1 cellular context compared by ENCODE assay signal in the genomic region with DNA sequence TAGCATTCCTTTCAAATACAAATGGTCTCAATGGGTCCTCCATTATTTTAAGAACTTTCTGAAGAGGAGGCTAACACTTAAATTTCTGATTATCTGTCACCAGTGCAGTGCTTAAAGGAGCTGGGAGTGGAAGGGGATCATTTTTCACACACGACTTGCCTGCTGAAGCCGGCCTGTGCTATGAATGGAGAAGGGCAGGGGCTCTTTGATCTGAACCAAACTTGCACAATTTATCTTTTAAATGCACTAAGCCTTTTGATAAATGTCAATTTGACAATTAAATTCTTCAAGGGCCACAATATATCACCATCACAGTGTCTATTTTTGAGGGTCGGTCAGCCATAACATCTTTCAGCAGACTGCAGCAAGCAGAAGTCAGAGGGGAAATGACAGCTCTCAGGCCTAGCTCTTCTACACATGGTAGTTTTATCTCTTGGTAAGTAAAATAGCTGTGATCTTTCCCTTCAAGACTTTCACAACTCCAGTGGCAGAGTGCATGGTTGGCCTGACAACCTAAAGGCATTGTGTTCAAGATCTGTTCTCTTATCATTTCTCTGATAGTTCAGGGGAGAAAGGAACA.
TF ChIP-seq lines count a peak whose summit lies in the region.

No MANE protein-coding gene starts in this region.

TF ChIP-seq in GM12878, 131 proteins besides CTCF, POLR2A, EP300 and RAD21 (continued from another document):
- TF ChIP-seq, protein P1, sequence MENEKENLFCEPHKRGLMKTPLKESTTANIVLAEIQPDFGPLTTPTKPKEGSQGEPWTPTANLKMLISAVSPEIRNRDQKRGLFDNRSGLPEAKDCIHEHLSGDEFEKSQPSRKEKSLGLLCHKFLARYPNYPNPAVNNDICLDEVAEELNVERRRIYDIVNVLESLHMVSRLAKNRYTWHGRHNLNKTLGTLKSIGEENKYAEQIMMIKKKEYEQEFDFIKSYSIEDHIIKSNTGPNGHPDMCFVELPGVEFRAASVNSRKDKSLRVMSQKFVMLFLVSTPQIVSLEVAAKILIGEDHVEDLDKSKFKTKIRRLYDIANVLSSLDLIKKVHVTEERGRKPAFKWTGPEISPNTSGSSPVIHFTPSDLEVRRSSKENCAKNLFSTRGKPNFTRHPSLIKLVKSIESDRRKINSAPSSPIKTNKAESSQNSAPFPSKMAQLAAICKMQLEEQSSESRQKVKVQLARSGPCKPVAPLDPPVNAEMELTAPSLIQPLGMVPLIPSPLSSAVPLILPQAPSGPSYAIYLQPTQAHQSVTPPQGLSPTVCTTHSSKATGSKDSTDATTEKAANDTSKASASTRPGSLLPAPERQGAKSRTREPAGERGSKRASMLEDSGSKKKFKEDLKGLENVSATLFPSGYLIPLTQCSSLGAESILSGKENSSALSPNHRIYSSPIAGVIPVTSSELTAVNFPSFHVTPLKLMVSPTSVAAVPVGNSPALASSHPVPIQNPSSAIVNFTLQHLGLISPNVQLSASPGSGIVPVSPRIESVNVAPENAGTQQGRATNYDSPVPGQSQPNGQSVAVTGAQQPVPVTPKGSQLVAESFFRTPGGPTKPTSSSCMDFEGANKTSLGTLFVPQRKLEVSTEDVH (IDR thresholded peaks at IDR 0.05; ENCODE audit: low read depth, partially characterized antibody) = no peak
- TF ChIP-seq CREM (IDR thresholded peaks at IDR 0.05; ENCODE audit: low read depth) (no peak), NBN (IDR thresholded peaks at IDR 0.05) (no peak), LARP7 (IDR thresholded peaks at IDR 0.05) (no peak), SUZ12 (IDR thresholded peaks at IDR 0.05; ENCODE audit: unreplicated experiment) (no peak), HDAC6 (IDR thresholded peaks at IDR 0.05; ENCODE audit: unreplicated experiment) (no peak), CBX3 (IDR thresholded peaks at IDR 0.05; ENCODE audit: borderline replicate concordance, low read depth) (no peak), ZNF207 (IDR thresholded peaks at IDR 0.05; ENCODE audit: borderline replicate concordance) (no peak), SREBF1 (IDR thresholded peaks at IDR 0.05; ENCODE audit: low read length) (no peak), STAT1 (conservative IDR thresholded peaks at IDR 0.05) (no peak)
- TF ChIP-seq, protein P2, sequence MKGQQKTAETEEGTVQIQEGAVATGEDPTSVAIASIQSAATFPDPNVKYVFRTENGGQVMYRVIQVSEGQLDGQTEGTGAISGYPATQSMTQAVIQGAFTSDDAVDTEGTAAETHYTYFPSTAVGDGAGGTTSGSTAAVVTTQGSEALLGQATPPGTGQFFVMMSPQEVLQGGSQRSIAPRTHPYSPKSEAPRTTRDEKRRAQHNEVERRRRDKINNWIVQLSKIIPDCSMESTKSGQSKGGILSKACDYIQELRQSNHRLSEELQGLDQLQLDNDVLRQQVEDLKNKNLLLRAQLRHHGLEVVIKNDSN (IDR thresholded peaks at IDR 0.05; ENCODE audit: borderline replicate concordance, extremely low read length, insufficient read depth, low read depth, low read length) = no peak
- TF ChIP-seq, protein P3, sequence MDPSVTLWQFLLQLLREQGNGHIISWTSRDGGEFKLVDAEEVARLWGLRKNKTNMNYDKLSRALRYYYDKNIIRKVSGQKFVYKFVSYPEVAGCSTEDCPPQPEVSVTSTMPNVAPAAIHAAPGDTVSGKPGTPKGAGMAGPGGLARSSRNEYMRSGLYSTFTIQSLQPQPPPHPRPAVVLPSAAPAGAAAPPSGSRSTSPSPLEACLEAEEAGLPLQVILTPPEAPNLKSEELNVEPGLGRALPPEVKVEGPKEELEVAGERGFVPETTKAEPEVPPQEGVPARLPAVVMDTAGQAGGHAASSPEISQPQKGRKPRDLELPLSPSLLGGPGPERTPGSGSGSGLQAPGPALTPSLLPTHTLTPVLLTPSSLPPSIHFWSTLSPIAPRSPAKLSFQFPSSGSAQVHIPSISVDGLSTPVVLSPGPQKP (IDR thresholded peaks at IDR 0.05; ENCODE audit: low read depth, low read length) = no peak
- TF ChIP-seq, protein P4, sequence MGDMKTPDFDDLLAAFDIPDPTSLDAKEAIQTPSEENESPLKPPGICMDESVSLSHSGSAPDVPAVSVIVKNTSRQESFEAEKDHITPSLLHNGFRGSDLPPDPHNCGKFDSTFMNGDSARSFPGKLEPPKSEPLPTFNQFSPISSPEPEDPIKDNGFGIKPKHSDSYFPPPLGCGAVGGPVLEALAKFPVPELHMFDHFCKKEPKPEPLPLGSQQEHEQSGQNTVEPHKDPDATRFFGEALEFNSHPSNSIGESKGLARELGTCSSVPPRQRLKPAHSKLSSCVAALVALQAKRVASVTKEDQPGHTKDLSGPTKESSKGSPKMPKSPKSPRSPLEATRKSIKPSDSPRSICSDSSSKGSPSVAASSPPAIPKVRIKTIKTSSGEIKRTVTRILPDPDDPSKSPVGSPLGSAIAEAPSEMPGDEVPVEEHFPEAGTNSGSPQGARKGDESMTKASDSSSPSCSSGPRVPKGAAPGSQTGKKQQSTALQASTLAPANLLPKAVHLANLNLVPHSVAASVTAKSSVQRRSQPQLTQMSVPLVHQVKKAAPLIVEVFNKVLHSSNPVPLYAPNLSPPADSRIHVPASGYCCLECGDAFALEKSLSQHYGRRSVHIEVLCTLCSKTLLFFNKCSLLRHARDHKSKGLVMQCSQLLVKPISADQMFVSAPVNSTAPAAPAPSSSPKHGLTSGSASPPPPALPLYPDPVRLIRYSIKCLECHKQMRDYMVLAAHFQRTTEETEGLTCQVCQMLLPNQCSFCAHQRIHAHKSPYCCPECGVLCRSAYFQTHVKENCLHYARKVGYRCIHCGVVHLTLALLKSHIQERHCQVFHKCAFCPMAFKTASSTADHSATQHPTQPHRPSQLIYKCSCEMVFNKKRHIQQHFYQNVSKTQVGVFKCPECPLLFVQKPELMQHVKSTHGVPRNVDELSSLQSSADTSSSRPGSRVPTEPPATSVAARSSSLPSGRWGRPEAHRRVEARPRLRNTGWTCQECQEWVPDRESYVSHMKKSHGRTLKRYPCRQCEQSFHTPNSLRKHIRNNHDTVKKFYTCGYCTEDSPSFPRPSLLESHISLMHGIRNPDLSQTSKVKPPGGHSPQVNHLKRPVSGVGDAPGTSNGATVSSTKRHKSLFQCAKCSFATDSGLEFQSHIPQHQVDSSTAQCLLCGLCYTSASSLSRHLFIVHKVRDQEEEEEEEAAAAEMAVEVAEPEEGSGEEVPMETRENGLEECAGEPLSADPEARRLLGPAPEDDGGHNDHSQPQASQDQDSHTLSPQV (IDR thresholded peaks at IDR 0.05) = no peak
- TF ChIP-seq, protein P5, sequence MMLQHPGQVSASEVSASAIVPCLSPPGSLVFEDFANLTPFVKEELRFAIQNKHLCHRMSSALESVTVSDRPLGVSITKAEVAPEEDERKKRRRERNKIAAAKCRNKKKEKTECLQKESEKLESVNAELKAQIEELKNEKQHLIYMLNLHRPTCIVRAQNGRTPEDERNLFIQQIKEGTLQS (IDR thresholded peaks at IDR 0.05; ENCODE audit: borderline replicate concordance, extremely low read depth, low read depth, low read length) = no peak
- TF ChIP-seq, protein P6, sequence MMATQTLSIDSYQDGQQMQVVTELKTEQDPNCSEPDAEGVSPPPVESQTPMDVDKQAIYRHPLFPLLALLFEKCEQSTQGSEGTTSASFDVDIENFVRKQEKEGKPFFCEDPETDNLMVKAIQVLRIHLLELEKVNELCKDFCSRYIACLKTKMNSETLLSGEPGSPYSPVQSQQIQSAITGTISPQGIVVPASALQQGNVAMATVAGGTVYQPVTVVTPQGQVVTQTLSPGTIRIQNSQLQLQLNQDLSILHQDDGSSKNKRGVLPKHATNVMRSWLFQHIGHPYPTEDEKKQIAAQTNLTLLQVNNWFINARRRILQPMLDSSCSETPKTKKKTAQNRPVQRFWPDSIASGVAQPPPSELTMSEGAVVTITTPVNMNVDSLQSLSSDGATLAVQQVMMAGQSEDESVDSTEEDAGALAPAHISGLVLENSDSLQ (IDR thresholded peaks at IDR 0.05) = no peak
